In the genomic region with DNA sequence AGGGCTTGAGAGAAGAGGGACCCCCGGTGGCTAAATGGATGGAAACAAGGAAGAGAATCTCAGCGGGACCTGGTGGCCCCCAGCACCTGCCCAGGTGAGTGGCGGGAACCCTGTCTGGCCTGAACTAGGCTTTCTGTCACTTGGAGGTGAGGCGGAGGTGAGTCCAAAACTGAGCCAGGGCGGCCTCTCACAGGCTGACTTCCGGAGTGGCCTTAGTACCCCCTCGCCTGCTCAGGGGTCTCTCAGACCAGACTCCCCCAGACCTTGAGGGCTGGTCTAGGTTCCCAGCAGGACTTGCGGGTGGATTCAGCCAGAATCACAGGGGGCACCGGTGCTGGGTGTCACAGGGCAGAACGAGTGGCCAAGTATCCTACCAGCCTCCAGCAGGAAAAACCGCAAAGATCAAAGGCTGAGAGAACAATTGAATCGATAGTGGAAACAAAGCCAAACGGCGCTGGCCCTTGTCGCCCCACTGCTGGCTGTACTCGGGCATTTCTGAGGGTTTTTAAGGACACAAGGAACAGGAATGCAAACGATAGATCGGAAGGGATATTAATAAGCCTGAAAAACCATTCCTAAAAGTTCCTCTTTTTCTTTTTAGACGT, we compare ENCODE assay signal across 15 cellular contexts.
DNase-seq lines count a peak whose midpoint lies in the region; ATAC-seq and TF ChIP-seq lines count a peak whose summit lies in the region.
"Had no signal": no experiment of that assay in that cellular context is flagged by ENCODE, and none has a peak within 500 bp of the region (broad histone marks: within the 10 kb centered on the region; RNA-seq: fewer than 3 reads in every experiment).

No MANE protein-coding gene starts in this region.

- TF ChIP-seq CTCF in nephron progenitor cell (IDR thresholded peaks at IDR 0.05): no peak

- no peak overlapping the region for H3K18ac ChIP-seq in mesendoderm (ENCODE audit: low read length)

- H3K27ac ChIP-seq in BLaER1 treated with 17β-estradiol and CSF1 and Interleukin-3, amounts not matched to agents 10 nM and 100 nM: peak overlapping the region in 6 of 11 experiments; percentile 20 to 54 (median 36); a peak in 7 of 22 replicates
- no peak overlapping the region for H3K27ac ChIP-seq in CD8-positive, alpha-beta memory T cell (ENCODE audit: low read depth, low read length)
- no peak overlapping the region for H3K27ac ChIP-seq in mesendoderm (ENCODE audit: low read depth, low read length)
- H3K27ac ChIP-seq: hepatocyte, skin epidermis, tibial nerve had no signal

- peak overlapping the region in 9 of 11 experiments; percentile 1 to 55 (median 33); a peak in 13 of 22 replicates for H3K9ac ChIP-seq in BLaER1 treated with 17β-estradiol and CSF1 and Interleukin-3, amounts not matched to agents 10 nM and 100 nM
- H3K9ac ChIP-seq in mesendoderm (ENCODE audit: low read length): no peak overlapping the region

- H3K4me3 ChIP-seq in BLaER1 treated with 17β-estradiol and CSF1 and Interleukin-3, amounts not matched to agents 10 nM and 100 nM: peak overlapping the region in 9 of 10 experiments; percentile 2 to 49 (median 26); a peak in 17 of 20 replicates
- no peak overlapping the region for H3K4me3 ChIP-seq in CD8-positive, alpha-beta memory T cell (ENCODE audit: low read length)
- H3K4me3 ChIP-seq in mesendoderm (ENCODE audit: low read length): no peak overlapping the region
- H3K4me3 ChIP-seq: hepatocyte, skin epidermis, tibial nerve had no signal

- no peak overlapping the region for H3K4ac ChIP-seq in mesendoderm (ENCODE audit: low read depth, low read length)

- WGBS in mesendoderm (ENCODE audit: extremely low coverage, insufficient coverage, low lambda C conversion rate): no CpG with 5 or more reads among the region's 19 CpGs

- H2BK120ac ChIP-seq in mesendoderm (ENCODE audit: low read depth, low read length): no peak overlapping the region

- no peak overlapping the region for H2BK15ac ChIP-seq in mesendoderm (replicated peaks; ENCODE audit: low read depth)

- peak overlapping the region in 6 of 7 donors; percentile 76 to 85 (median 80) for H3K4me3 Mint-ChIP-seq in CD8-positive, alpha-beta memory T cell
- peak overlapping the region in 2 of 3 donors; percentile 15 to 60 for H3K4me3 Mint-ChIP-seq in T-cell
- no peak overlapping the region for H3K4me3 Mint-ChIP-seq in nephron progenitor cell

- POLR2A ChIA-PET in CD8-positive, alpha-beta memory T cell (lab: Charles Lee): no interaction called here
- POLR2A ChIA-PET in T-cell (lab: Charles Lee): no interaction called here

- H3K27me3 Mint-ChIP-seq in CD8-positive, alpha-beta memory T cell: peaks cover 14 to 54% of the 10 kb centered on the region in 2 donors
- H3K27me3 Mint-ChIP-seq in T-cell: peaks cover 56% of the 10 kb centered on the region in 2 donors
- peaks cover 19% of the 10 kb centered on the region for H3K27me3 Mint-ChIP-seq in nephron progenitor cell (ENCODE audit: low read depth, poor library complexity)

- no peak overlapping the region for H4K5ac ChIP-seq in mesendoderm (ENCODE audit: low read length)

- H3K4me2 ChIP-seq in BLaER1 treated with 17β-estradiol and CSF1 and Interleukin-3, amounts not matched to agents 10 nM and 100 nM: peak overlapping the region; percentile 84 to 99 (median 93)
- H3K4me2 ChIP-seq in mesendoderm (ENCODE audit: low read length): no peak overlapping the region
- H3K4me2 ChIP-seq: hepatocyte had no signal

- H3K4me1 Mint-ChIP-seq in CD8-positive, alpha-beta memory T cell: peaks cover 26 to 27% (median 26%) of the 10 kb centered on the region in 3 donors
- H3K4me1 Mint-ChIP-seq in T-cell: peaks cover 22 to 31% (median 24%) of the 10 kb centered on the region in 3 donors
- H3K4me1 Mint-ChIP-seq in nephron progenitor cell: peaks cover 12% of the 10 kb centered on the region

- CTCF ChIA-PET in CD8-positive, alpha-beta memory T cell (lab: Charles Lee): no interaction called here
- CTCF ChIA-PET in T-cell (lab: Charles Lee): no interaction called here

- intact Hi-C loops in sciatic nerve (cut with DNase I): no loop called here

- peaks cover 0 to 7% (median 0%) of the 10 kb centered on the region in 11 experiments; a peak in 2 of 22 replicates for H3K9me3 ChIP-seq in BLaER1 treated with 17β-estradiol and CSF1 and Interleukin-3, amounts not matched to agents 10 nM and 100 nM (replicated peaks in 1 of 11)
- no peaks in the 10 kb centered on the region for H3K9me3 ChIP-seq in CD8-positive, alpha-beta memory T cell (ENCODE audit: low read length)
- H3K9me3 ChIP-seq: BE2C had no signal

- H3K27ac Mint-ChIP-seq in CD8-positive, alpha-beta memory T cell: peak overlapping the region in 2 of 8 donors; percentile 12 to 77
- H3K27ac Mint-ChIP-seq in T-cell: no peak overlapping the region
- H3K27ac Mint-ChIP-seq in nephron progenitor cell: no peak overlapping the region

- H3K23ac ChIP-seq in mesendoderm (ENCODE audit: low read length): no peak overlapping the region

- H3K36me3 Mint-ChIP-seq in CD8-positive, alpha-beta memory T cell: no peaks in the 10 kb centered on the region
- H3K36me3 Mint-ChIP-seq in T-cell (no peaks in the 10 kb centered on the region), nephron progenitor cell (ENCODE audit: low read depth) (no peaks in the 10 kb centered on the region)
- H3K36me3 Mint-ChIP-seq: IgD-negative memory B cell had no signal

- H3K36me3 ChIP-seq in BLaER1 treated with 17β-estradiol and CSF1 and Interleukin-3, amounts not matched to agents 10 nM and 100 nM: no peaks in the 10 kb centered on the region
- H3K36me3 ChIP-seq in CD8-positive, alpha-beta memory T cell (ENCODE audit: insufficient read depth, low read length): no peaks in the 10 kb centered on the region
- H3K36me3 ChIP-seq in mesendoderm (ENCODE audit: control insufficient read depth, insufficient read depth, low read length): no peaks in the 10 kb centered on the region
- H3K36me3 ChIP-seq: BE2C, tibial nerve had no signal

- H3K9me3 Mint-ChIP-seq in CD8-positive, alpha-beta memory T cell: no peaks in the 10 kb centered on the region
- no peaks in the 10 kb centered on the region for H3K9me3 Mint-ChIP-seq in T-cell
- H3K9me3 Mint-ChIP-seq in nephron progenitor cell: no peaks in the 10 kb centered on the region

- no peak overlapping the region for H3K56ac ChIP-seq in mesendoderm (ENCODE audit: low read length)

- no peak overlapping the region for H4K8ac ChIP-seq in mesendoderm (ENCODE audit: low read depth, low read length)

- peaks cover 39 to 60% (median 51%) of the 10 kb centered on the region in 10 experiments for H3K4me1 ChIP-seq in BLaER1 treated with 17β-estradiol and CSF1 and Interleukin-3, amounts not matched to agents 10 nM and 100 nM
- H3K4me1 ChIP-seq in CD8-positive, alpha-beta memory T cell (ENCODE audit: insufficient read depth, low read length): peaks cover 10% of the 10 kb centered on the region
- no peaks in the 10 kb centered on the region for H3K4me1 ChIP-seq in mesendoderm (ENCODE audit: control insufficient read depth, low read depth, low read length)
- H3K4me1 ChIP-seq: BE2C had no signal

- no peaks in the 10 kb centered on the region for H3K79me2 ChIP-seq in mesendoderm (ENCODE audit: control insufficient read depth, insufficient read depth, low read length)
- H3K79me2 ChIP-seq: hepatocyte had no signal

- DNase-seq in CD8-positive, alpha-beta memory T cell: no peak
- DNase-seq in T-cell (no peak), mesendoderm (peak; percentile 44), anterior cingulate cortex (lab: John Stamatoyannopoulos, UW) (no peak), nephron progenitor cell (no peak), sciatic nerve (ENCODE audit: low spot score) (no peak)
- DNase-seq: activated CD8-positive, alpha-beta memory T cell treated with anti-CD3 and anti-CD28 coated beads, Interleukin-2, amount 50 U/mL, for 48 hours; BE2C; DND-41; NCI-H2171 had no signal

- ATAC-seq in T-cell (replicated peaks in 1 of 4) (no peak), sciatic nerve (no peak)

- H2AK5ac ChIP-seq in mesendoderm (ENCODE audit: low read length): no peak overlapping the region

- no peaks in the 10 kb centered on the region for H3K79me1 ChIP-seq in mesendoderm (ENCODE audit: low read length)

- H3K27me3 ChIP-seq in BLaER1 treated with 17β-estradiol and CSF1 and Interleukin-3, amounts not matched to agents 10 nM and 100 nM: peaks cover 0 to 9% (median 0%) of the 10 kb centered on the region in 11 experiments; a peak in 3 of 22 replicates
- no peaks in the 10 kb centered on the region for H3K27me3 ChIP-seq in CD8-positive, alpha-beta memory T cell (ENCODE audit: insufficient read depth, low read length, poor library complexity, severe bottlenecking)
- H3K27me3 ChIP-seq in mesendoderm (ENCODE audit: insufficient read depth, low read length, poor library complexity): no peaks in the 10 kb centered on the region
- H3K27me3 ChIP-seq: BE2C had no signal

- H4K20me1 ChIP-seq in BLaER1 treated with 17β-estradiol and CSF1 and Interleukin-3, amounts not matched to agents 10 nM and 100 nM: peaks cover 0 to 36% (median 0%) of the 10 kb centered on the region in 11 experiments; a peak in 3 of 22 replicates

- no peak overlapping the region for H2BK5ac ChIP-seq in mesendoderm (ENCODE audit: low read length)

Comparison
In these comparisons a context has a peak if more than half of its experiments do, and no peak if none do; other contexts are left out.
1. H3K27ac ChIP-seq: peak in BLaER1 treated with 17β-estradiol and CSF1 and Interleukin-3, amounts not matched to agents 10 nM and 100 nM (6 of 11); none in CD8-positive, alpha-beta memory T cell (single experiment) and mesendoderm (single experiment).
2. H3K4me3 ChIP-seq: peak in BLaER1 treated with 17β-estradiol and CSF1 and Interleukin-3, amounts not matched to agents 10 nM and 100 nM (9 of 10); none in CD8-positive, alpha-beta memory T cell (single experiment) and mesendoderm (single experiment).